1 cellular context compared by ENCODE assay signal in the genomic region with DNA sequence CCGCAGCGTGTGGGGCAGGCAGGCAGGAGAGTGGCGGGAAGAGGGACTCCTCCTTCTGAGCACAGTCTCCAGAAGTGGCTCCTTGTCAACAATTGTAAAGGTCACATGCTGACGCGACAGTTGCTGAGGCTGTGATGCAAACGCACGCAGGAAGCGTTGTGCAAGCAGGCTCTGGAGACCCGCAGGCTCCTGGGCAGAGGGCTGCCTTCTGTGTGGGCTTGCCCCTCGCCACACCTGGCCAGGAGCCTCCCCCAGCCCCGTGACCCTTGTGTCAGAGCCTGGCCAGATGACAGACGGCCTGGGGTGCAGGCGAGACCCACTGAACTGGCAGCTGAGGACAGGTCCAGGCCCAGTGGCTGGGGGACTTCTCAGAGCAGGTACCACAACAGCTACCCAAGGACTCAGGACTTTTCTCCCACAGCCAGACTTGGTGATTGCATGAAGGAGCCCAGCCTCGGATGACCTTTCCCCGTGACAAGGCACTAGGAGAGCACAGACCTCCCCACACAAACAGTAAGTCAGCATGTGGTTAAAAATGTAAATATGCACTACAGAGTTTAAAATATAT.
TF ChIP-seq lines count a peak whose summit lies in the region.

No MANE protein-coding gene starts in this region.

TF ChIP-seq in GM23338, 12 proteins besides CTCF, POLR2A, EP300 and RAD21 (continued from another document):
- TF ChIP-seq JUNB (IDR thresholded peaks at IDR 0.05; ENCODE audit: unreplicated experiment) (no peak), CREB1 (CRISPR knock-in tag; IDR thresholded peaks at IDR 0.05; ENCODE audit: low read depth) (no peak), STAT1 (IDR thresholded peaks at IDR 0.05; ENCODE audit: unreplicated experiment) (no peak), NANOG (IDR thresholded peaks at IDR 0.05; ENCODE audit: borderline replicate concordance) (no peak), ZNF114 (CRISPR knock-in tag; IDR thresholded peaks at IDR 0.05) (no peak), EZH2 (IDR thresholded peaks at IDR 0.05; ENCODE audit: low read depth, unreplicated experiment) (no peak), POLR2AphosphoS5 (IDR thresholded peaks at IDR 0.05; ENCODE audit: low read depth) (no peak)
- TF ChIP-seq, protein P1, sequence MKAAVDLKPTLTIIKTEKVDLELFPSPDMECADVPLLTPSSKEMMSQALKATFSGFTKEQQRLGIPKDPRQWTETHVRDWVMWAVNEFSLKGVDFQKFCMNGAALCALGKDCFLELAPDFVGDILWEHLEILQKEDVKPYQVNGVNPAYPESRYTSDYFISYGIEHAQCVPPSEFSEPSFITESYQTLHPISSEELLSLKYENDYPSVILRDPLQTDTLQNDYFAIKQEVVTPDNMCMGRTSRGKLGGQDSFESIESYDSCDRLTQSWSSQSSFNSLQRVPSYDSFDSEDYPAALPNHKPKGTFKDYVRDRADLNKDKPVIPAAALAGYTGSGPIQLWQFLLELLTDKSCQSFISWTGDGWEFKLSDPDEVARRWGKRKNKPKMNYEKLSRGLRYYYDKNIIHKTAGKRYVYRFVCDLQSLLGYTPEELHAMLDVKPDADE (IDR thresholded peaks at IDR 0.05): no peak
- TF ChIP-seq, protein P2, sequence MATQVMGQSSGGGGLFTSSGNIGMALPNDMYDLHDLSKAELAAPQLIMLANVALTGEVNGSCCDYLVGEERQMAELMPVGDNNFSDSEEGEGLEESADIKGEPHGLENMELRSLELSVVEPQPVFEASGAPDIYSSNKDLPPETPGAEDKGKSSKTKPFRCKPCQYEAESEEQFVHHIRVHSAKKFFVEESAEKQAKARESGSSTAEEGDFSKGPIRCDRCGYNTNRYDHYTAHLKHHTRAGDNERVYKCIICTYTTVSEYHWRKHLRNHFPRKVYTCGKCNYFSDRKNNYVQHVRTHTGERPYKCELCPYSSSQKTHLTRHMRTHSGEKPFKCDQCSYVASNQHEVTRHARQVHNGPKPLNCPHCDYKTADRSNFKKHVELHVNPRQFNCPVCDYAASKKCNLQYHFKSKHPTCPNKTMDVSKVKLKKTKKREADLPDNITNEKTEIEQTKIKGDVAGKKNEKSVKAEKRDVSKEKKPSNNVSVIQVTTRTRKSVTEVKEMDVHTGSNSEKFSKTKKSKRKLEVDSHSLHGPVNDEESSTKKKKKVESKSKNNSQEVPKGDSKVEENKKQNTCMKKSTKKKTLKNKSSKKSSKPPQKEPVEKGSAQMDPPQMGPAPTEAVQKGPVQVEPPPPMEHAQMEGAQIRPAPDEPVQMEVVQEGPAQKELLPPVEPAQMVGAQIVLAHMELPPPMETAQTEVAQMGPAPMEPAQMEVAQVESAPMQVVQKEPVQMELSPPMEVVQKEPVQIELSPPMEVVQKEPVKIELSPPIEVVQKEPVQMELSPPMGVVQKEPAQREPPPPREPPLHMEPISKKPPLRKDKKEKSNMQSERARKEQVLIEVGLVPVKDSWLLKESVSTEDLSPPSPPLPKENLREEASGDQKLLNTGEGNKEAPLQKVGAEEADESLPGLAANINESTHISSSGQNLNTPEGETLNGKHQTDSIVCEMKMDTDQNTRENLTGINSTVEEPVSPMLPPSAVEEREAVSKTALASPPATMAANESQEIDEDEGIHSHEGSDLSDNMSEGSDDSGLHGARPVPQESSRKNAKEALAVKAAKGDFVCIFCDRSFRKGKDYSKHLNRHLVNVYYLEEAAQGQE (IDR thresholded peaks at IDR 0.05; ENCODE audit: unreplicated experiment): no peak
